ENCODE assay signal across 19 cellular contexts in genomic region chr7:88450874-88451273, GRCh38.
DNase-seq lines count a peak whose midpoint lies in the region; ATAC-seq, FAIRE-seq and TF ChIP-seq lines count a peak whose summit lies in the region.
"Had no signal": no experiment of that assay in that cellular context is flagged by ENCODE, and none has a peak within 500 bp of the region (broad histone marks: within the 10 kb centered on the region; RNA-seq: fewer than 3 reads in every experiment).

No MANE protein-coding gene starts in this region.

- H3K56ac ChIP-seq in IMR-90 (ENCODE audit: extremely low read depth, insufficient read depth, low read length), result no peak overlapping the region

- no peak overlapping the region for H3K14ac ChIP-seq in IMR-90 (replicated peaks; ENCODE audit: low read depth, low read length)

- no peak overlapping the region for H2BK15ac ChIP-seq in IMR-90 (ENCODE audit: low read depth, low read length)

- H2BK120ac ChIP-seq in IMR-90 (ENCODE audit: low read depth, low read length), result no peak overlapping the region

- TF ChIP-seq POLR2A in A549 (IDR thresholded peaks at IDR 0.05; ENCODE audit: low read length) (no peak), IMR-90 (IDR thresholded peaks at IDR 0.05; ENCODE audit: low read depth, low read length) (no peak), K562 (conservative IDR thresholded peaks at IDR 0.05) (no peak)

- DNase-seq in A549 (ENCODE audit: low read depth in 1 of 2, low spot score in 1 of 2) (no peak), IMR-90 (no peak), K562 (ENCODE audit: extremely low read depth in 1 of 4, low spot score in 3 of 4) (no peak), neural progenitor cell (ENCODE audit: low spot score) (no peak), caudate nucleus (lab: John Stamatoyannopoulos, UW) (no peak), frontal cortex (ENCODE audit: low spot score in 2 of 2) (no peak)
- DNase-seq: 8988T; C1 segment of cervical spinal cord; Calu3; CD4-positive, alpha-beta memory T cell; COR-L47; DMS53; DMS79 treated with DMSO at 0.1 percent for 48 hours; GF-D8; H9 had no signal

- no peaks in the 10 kb centered on the region for H3K9me3 Mint-ChIP-seq in neural progenitor cell
- H3K9me3 Mint-ChIP-seq: CD4-positive, alpha-beta memory T cell; H9 had no signal

- no peak for ATAC-seq in A549
- no peak for ATAC-seq in IMR-90 (ENCODE audit: low read depth)
- ATAC-seq in K562, result no peak
- no peak for ATAC-seq in HG03571 (IDR thresholded peaks at IDR 0.05; ENCODE audit: unreplicated experiment)
- ATAC-seq: HCT116 had no signal

- H3K36me3 Mint-ChIP-seq in neural progenitor cell, result no peaks in the 10 kb centered on the region
- H3K36me3 Mint-ChIP-seq: CD4-positive, alpha-beta memory T cell had no signal

- no peak overlapping the region for H3K4me2 ChIP-seq in A549
- H3K4me2 ChIP-seq in IMR-90 (ENCODE audit: low read depth, low read length), result no peak overlapping the region
- no peak overlapping the region for H3K4me2 ChIP-seq in K562 (ENCODE audit: insufficient read depth, low read length)
- no peak overlapping the region for H3K4me2 ChIP-seq in neural progenitor cell

- H3K4me3 Mint-ChIP-seq in neural progenitor cell, result no peak overlapping the region
- H3K4me3 Mint-ChIP-seq: CD4-positive, alpha-beta memory T cell; H9 had no signal

- H3K4ac ChIP-seq in IMR-90 (ENCODE audit: low read depth, low read length), result no peak overlapping the region

- no peak overlapping the region for H2AK5ac ChIP-seq in IMR-90 (ENCODE audit: low read depth, low read length)

- H3K9me3 ChIP-seq in A549, result no peaks in the 10 kb centered on the region
- peaks cover 7% of the 10 kb centered on the region for H3K9me3 ChIP-seq in IMR-90 (ENCODE audit: control insufficient read depth, insufficient read depth, low read length)
- H3K9me3 ChIP-seq in K562 (replicated peaks; ENCODE audit: control insufficient read depth, insufficient read depth, low read depth, low read length), result no peaks in the 10 kb centered on the region; the same call in 1 of the 2 replicates
- H3K9me3 ChIP-seq in neural progenitor cell (ENCODE audit: low read depth), result no peaks in the 10 kb centered on the region

- H3K4me1 ChIP-seq in A549 (no peaks in the 10 kb centered on the region), IMR-90 (ENCODE audit: control insufficient read depth, insufficient read depth, low read length) (no peaks in the 10 kb centered on the region), K562 (replicated peaks in 1 of 2; ENCODE audit: control insufficient read depth in 2 of 2, insufficient read depth in 2 of 2, low read length in 2 of 2) (no peaks in the 10 kb centered on the region), neural progenitor cell (peaks cover 4% of the 10 kb centered on the region)

- TF ChIP-seq EP300 in A549 (IDR thresholded peaks at IDR 0.05) (no peak), K562 (IDR thresholded peaks at IDR 0.05; ENCODE audit: low read length) (no peak)

- no peak overlapping the region for H2AFZ ChIP-seq in IMR-90 (replicated peaks; ENCODE audit: low read length, poor library complexity)
- H2AFZ ChIP-seq in K562 (ENCODE audit: low read depth, low read length), result no peak overlapping the region
- H2AFZ ChIP-seq in neural progenitor cell (replicated peaks), result peak overlapping the region; percentile 90

- no peak overlapping the region for H4K91ac ChIP-seq in IMR-90 (ENCODE audit: insufficient read depth, low read depth, low read length)

- no peak overlapping the region for H4K5ac ChIP-seq in IMR-90 (ENCODE audit: low read depth, low read length)

- intact Hi-C loops in IMR-90 (cut with micrococcal nuclease), result no loop called here
- intact Hi-C loops in K562 (cut with micrococcal nuclease), result no loop called here

- dilution Hi-C loops in IMR-90 (cut with HindIII; ENCODE audit: low sequenced_read_pairs, unreplicated experiment), result no loop called here

- FAIRE-seq in A549 (lab: Jason Lieb, UNC) (no peak), K562 (lab: Jason Lieb, UNC) (no peak), frontal cortex (lab: Jason Lieb, UNC) (no peak)
- FAIRE-seq: GM12891, GM18507 had no signal

- H3K79me2 ChIP-seq in K562 (ENCODE audit: control insufficient read depth, insufficient read depth, low read length) (no peaks in the 10 kb centered on the region), neural progenitor cell (ENCODE audit: low read depth) (no peaks in the 10 kb centered on the region)

- TF ChIP-seq CTCF in A549 (IDR thresholded peaks at IDR 0.05) (no peak), IMR-90 (conservative IDR thresholded peaks at IDR 0.05; ENCODE audit: low read depth, low read length) (no peak), K562 (IDR thresholded peaks at IDR 0.05 in 2 of 3, conservative IDR thresholded peaks at IDR 0.05 in 1 of 3; ENCODE audit: insufficient read depth in 2 of 3, low read depth in 1 of 3, low read length in 3 of 3) (no peak), neural progenitor cell (IDR thresholded peaks at IDR 0.05) (no peak)

- BruUV-seq in IMR-90 (replicated peaks; lab: Mats Ljungman, UMichigan) (no TSS peak), K562 (replicated peaks; lab: Mats Ljungman, UMichigan) (no TSS peak)

- no peak overlapping the region for H2BK5ac ChIP-seq in IMR-90 (ENCODE audit: low read depth, low read length, poor library complexity, severe bottlenecking)

- no peak overlapping the region for H3K9ac ChIP-seq in IMR-90 (ENCODE audit: low read depth, low read length)
- H3K9ac ChIP-seq in K562 (ENCODE audit: insufficient read depth in 1 of 2, low read depth in 2 of 2, low read length in 2 of 2), result no peak overlapping the region
- no peak overlapping the region for H3K9ac ChIP-seq in neural progenitor cell

- H3K18ac ChIP-seq in IMR-90 (ENCODE audit: low read depth, low read length), result no peak overlapping the region

- H4K20me1 ChIP-seq in IMR-90 (ENCODE audit: insufficient read depth, low read length) (no peaks in the 10 kb centered on the region), K562 (replicated peaks; ENCODE audit: control insufficient read depth, insufficient read depth, low read length) (no peaks in the 10 kb centered on the region), neural progenitor cell (ENCODE audit: low read depth) (no peaks in the 10 kb centered on the region)

- in situ Hi-C loops in IMR-90 (cut with MboI; ENCODE audit: low sequenced_read_pairs), result no loop called here
- in situ Hi-C loops in K562 (cut with MboI), result no loop called here

- H3K9me1 ChIP-seq in IMR-90 (ENCODE audit: insufficient read depth, low read length), result no peaks in the 10 kb centered on the region
- H3K9me1 ChIP-seq in K562 (ENCODE audit: control insufficient read depth, insufficient read depth, low read length), result no peaks in the 10 kb centered on the region

- CTCF ChIA-PET in A549 (lab: Yijun Ruan, JAX) (no interaction called here), IMR-90 (lab: Yijun Ruan, JAX) (no interaction called here), K562 (lab: Yijun Ruan, JAX; ENCODE audit: low intra/inter-chr PET ratio) (no interaction called here)

- H3F3A ChIP-seq in neural progenitor cell (ENCODE audit: low read depth), result no peaks in the 10 kb centered on the region

- no peak overlapping the region for H2AK9ac ChIP-seq in IMR-90 (replicated peaks; ENCODE audit: low read depth, low read length, poor library complexity)

- H3K27ac ChIP-seq in A549 (no peak overlapping the region), IMR-90 (ENCODE audit: insufficient read depth, low read length) (no peak overlapping the region), K562 (ENCODE audit: extremely low read depth, low read depth, low read length) (no peak overlapping the region), neural progenitor cell (no peak overlapping the region), caudate nucleus (ENCODE audit: low read depth, low read length) (no peak overlapping the region)

- WGBS in A549 (ENCODE audit: missing lambda C conversion rate), result 52% methylated on average over 1 of the region's 1 CpG
- whole genome bisulfite sequencing in IMR-90 (ENCODE audit: extremely low coverage in 2 of 2, insufficient read length in 1 of 2), 2 experiments, result no CpG with 5 or more reads among the region's 1 CpG
- WGBS in K562 (ENCODE audit: insufficient coverage, low coverage, missing lambda C conversion rate), result 0% methylated on average over 1 of the region's 1 CpG

- H3K27me3 ChIP-seq in IMR-90 (ENCODE audit: control insufficient read depth, insufficient read depth, low read length) (no peaks in the 10 kb centered on the region), K562 (ENCODE audit: control insufficient read depth in 2 of 2, insufficient read depth in 2 of 2, low read length in 2 of 2) (no peaks in the 10 kb centered on the region), neural progenitor cell (no peaks in the 10 kb centered on the region)

- peaks cover 6% of the 10 kb centered on the region for H3K4me1 Mint-ChIP-seq in neural progenitor cell
- H3K4me1 Mint-ChIP-seq: CD4-positive, alpha-beta memory T cell had no signal

- H3K27ac Mint-ChIP-seq in neural progenitor cell, result no peak overlapping the region
- H3K27ac Mint-ChIP-seq: CD4-positive, alpha-beta memory T cell; H9 had no signal

- no peaks in the 10 kb centered on the region for H3K27me3 Mint-ChIP-seq in neural progenitor cell (ENCODE audit: insufficient read depth, low read depth)

- H3K36me3 ChIP-seq in IMR-90 (ENCODE audit: control insufficient read depth, insufficient read depth, low read length), result no peaks in the 10 kb centered on the region
- no peaks in the 10 kb centered on the region for H3K36me3 ChIP-seq in K562 (ENCODE audit: control insufficient read depth, insufficient read depth, low read length)
- no peaks in the 10 kb centered on the region for H3K36me3 ChIP-seq in neural progenitor cell

- H3K23ac ChIP-seq in IMR-90 (ENCODE audit: low read depth, low read length), result no peak overlapping the region

- H3K79me1 ChIP-seq in IMR-90 (ENCODE audit: low read depth in 1 of 2, low read length in 2 of 2), result no peaks in the 10 kb centered on the region

- POLR2A ChIA-PET in A549 (lab: Yijun Ruan, JAX), result no interaction called here
- POLR2A ChIA-PET in IMR-90 (lab: Charles Lee; ENCODE audit: unreplicated experiment), result no interaction called here
- POLR2A ChIA-PET in K562 (lab: Yijun Ruan, JAX), result interaction anchor here (0.6 kb wide), 1 partner anchor 85 kb away, joined by 3 read pairs; no protein-coding TSS in a partner anchor

- H2BK20ac ChIP-seq in IMR-90 (ENCODE audit: low read depth, low read length), result no peak overlapping the region

- H3K4me3 ChIP-seq in A549 (no peak overlapping the region), IMR-90 (ENCODE audit: insufficient read depth, low read depth, low read length) (no peak overlapping the region), K562 (no peak overlapping the region), neural progenitor cell (no peak overlapping the region)

- TF ChIP-seq RAD21 in A549 (conservative IDR thresholded peaks at IDR 0.05 in 1 of 2, IDR thresholded peaks at IDR 0.05 in 1 of 2), result no peak
- no peak for TF ChIP-seq RAD21 in IMR-90 (IDR thresholded peaks at IDR 0.05; ENCODE audit: low read length)
- TF ChIP-seq RAD21 in K562 (CRISPR knock-in tag; conservative IDR thresholded peaks at IDR 0.05 in 1 of 2, IDR thresholded peaks at IDR 0.05 in 1 of 2), result no peak

- H4K8ac ChIP-seq in IMR-90 (ENCODE audit: low read depth in 2 of 2, low read length in 2 of 2), result no peak overlapping the region

TF ChIP-seq in A549, 52 proteins besides CTCF, POLR2A, EP300 and RAD21 (continues in another document):
- TF ChIP-seq CHD4 (IDR thresholded peaks at IDR 0.05; ENCODE audit: borderline replicate concordance), result no peak

TF ChIP-seq in IMR-90, 13 proteins besides CTCF, POLR2A, EP300 and RAD21 (continues in another document):
- TF ChIP-seq MAFK (IDR thresholded peaks at IDR 0.05; ENCODE audit: low read depth, low read length), result peak; percentile 86

Comparison
In these comparisons a context has a peak if more than half of its experiments do, and no peak if none do; other contexts are left out.
1. Of the 35 proteins assayed by ChIP-seq in both K562 and A549: peak only in K562: none; only in A549: none; in both: MAFK; in neither: 34.